21 cellular contexts compared by ENCODE assay signal in genomic region chr10:97611473-97611872, GRCh38. TPM values are rescaled to one million over a fixed set of nuclear protein-coding genes. Genes with fewer than 3 reads are reported as not detected.
"Had no signal": no experiment of that assay in that cellular context is flagged by ENCODE, and none has a peak within 500 bp of the region (broad histone marks: within the 10 kb centered on the region; RNA-seq: fewer than 3 reads in every experiment).

No MANE protein-coding gene starts in this region.

- H3K4me2 ChIP-seq: neural progenitor cell had no signal

- H3K36me3 ChIP-seq: esophagus squamous epithelium, neural progenitor cell, upper lobe of right lung had no signal

- H3K27ac ChIP-seq: esophagus squamous epithelium, neural progenitor cell, sigmoid colon, upper lobe of right lung, VCaP had no signal

- FAIRE-seq: endothelial cell of umbilical vein, kidney had no signal

- H3K9ac ChIP-seq: neural progenitor cell had no signal

- DNase-seq: activated CD4-positive, alpha-beta T cell treated with anti-CD3 and anti-CD28 coated beads for 1 hour; activated CD4-positive, alpha-beta T cell treated with anti-CD3 and anti-CD28 coated beads, Interleukin-2, amount 50 U/mL, for 4 hours; activated gamma-delta T cell treated with Interleukin-2 at 50 U/mL for 16 hours; effector CD8-positive, alpha-beta T cell; esophagus squamous epithelium; hippocampal formation; kidney; mucosa of descending colon; naive B cell; sigmoid colon; stimulated activated naive CD4-positive, alpha-beta T cell; T-helper 2 cell; upper lobe of right lung had no signal

- H3K27me3 ChIP-seq: esophagus squamous epithelium, neural progenitor cell, sigmoid colon, upper lobe of right lung had no signal

- H3K4me3 ChIP-seq: esophagus squamous epithelium, mucosa of descending colon, neural progenitor cell, sigmoid colon, upper lobe of right lung had no signal

- ATAC-seq: mucosa of descending colon, upper lobe of right lung had no signal

- H2AFZ ChIP-seq: neural progenitor cell had no signal

- H3K4me1 ChIP-seq: upper lobe of right lung had no signal

- H3K9me3 ChIP-seq: esophagus squamous epithelium, mucosa of descending colon, sigmoid colon, upper lobe of right lung had no signal

RNA-seq across cellular contexts. Expression of gene C10orf62, which starts 22.0 kb away (rescaled TPM):
- total RNA-seq: activated CD8-positive, alpha-beta memory T cell treated with anti-CD3 and anti-CD28 coated beads for 36 hours; chondrocyte; endothelial cell of umbilical vein; esophagus squamous epithelium; mucosa of descending colon; osteocyte; sigmoid colon; upper lobe of right lung had no signal
- polyA plus RNA-seq: endothelial cell of umbilical vein, sigmoid colon, thymus had no signal

RNA-seq across cellular contexts. Expression of gene HOGA1, which starts 27.3 kb away (rescaled TPM):
- total RNA-seq: activated CD8-positive, alpha-beta memory T cell treated with anti-CD3 and anti-CD28 coated beads for 36 hours; osteocyte had no signal

RNA-seq across cellular contexts. Expression of gene ANKRD2, which starts 38.9 kb away (rescaled TPM):
- total RNA-seq: left lobe of liver, osteocyte had no signal
